ENCODE assay signal across 21 cellular contexts in the genomic region with DNA sequence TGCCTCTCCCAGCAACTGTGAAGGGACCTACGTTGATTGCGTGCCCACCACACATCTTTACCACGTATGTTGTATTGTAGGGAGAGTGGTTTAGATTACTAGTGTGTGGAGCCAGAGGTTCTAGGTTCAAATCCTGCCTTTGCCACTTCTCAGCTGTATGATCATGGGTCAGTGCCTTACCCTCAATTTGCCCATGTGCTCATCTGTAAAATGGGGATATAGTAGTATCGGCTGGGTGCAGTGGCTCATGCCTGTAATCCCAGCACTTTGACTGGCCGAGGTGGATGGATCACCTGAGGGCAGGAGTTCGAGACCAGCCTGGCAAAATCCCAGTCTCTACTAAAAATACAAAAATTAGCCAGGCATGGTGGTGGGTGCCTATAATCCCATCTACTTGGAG. TPM values are rescaled to one million over a fixed set of nuclear protein-coding genes. Genes with fewer than 3 reads are reported as not detected.
A peak's percentile ranks its signal among the peaks of the same experiment; 100 is the strongest.
DNase-seq lines count a peak whose midpoint lies in the region; ATAC-seq, FAIRE-seq and TF ChIP-seq lines count a peak whose summit lies in the region.
"Had no signal": no experiment of that assay in that cellular context is flagged by ENCODE, and none has a peak within 500 bp of the region (broad histone marks: within the 10 kb centered on the region; RNA-seq: fewer than 3 reads in every experiment).

No MANE protein-coding gene starts in this region.

- H3K27ac ChIP-seq in 22Rv1 (peak overlapping the region; percentile 50), Peyer's patch (peak overlapping the region in 3 of 4 donors; percentile 75 to 96 (median 85)), HepG2 (ENCODE audit: extremely low read length, insufficient read depth, low read length) (no peak overlapping the region), rectal smooth muscle tissue (ENCODE audit: low read depth, low read length) (no peak overlapping the region)
- H3K27ac ChIP-seq: SJCRH30 had no signal

- H3K9me3 ChIP-seq in Peyer's patch, result no peaks in the 10 kb centered on the region
- H3K9me3 ChIP-seq in HepG2 (ENCODE audit: low read length), result no peaks in the 10 kb centered on the region
- H3K9me3 ChIP-seq: BE2C, SJCRH30 had no signal

- DNase-seq in Peyer's patch, result no peak
- no peak for DNase-seq in HepG2 (ENCODE audit: low spot score)
- DNase-seq in NOMO-1 (lab: John Stamatoyannopoulos, UW; ENCODE audit: unreplicated experiment in 2 of 2), result no peak
- no peak for DNase-seq in activated CD4-positive, CD25-positive, alpha-beta regulatory T cell (lab: John Stamatoyannopoulos, UW)
- DNase-seq: BE2C; CD4-positive, alpha-beta memory T cell; NCI-H1417 treated with DMSO at 0.1 percent for 48 hours; NCI-H1930; NCI-H345; NCI-H524 treated with DMSO at 0.1 percent for 48 hours; PC-3; SJCRH30 had no signal

- POLR2A ChIA-PET in HepG2 (lab: Yijun Ruan, JAX), result no interaction called here

- 97% methylated on average over 6 of the region's 6 CpGs for WGBS in HepG2 (ENCODE audit: low lambda C conversion rate)

- TF ChIP-seq EP300 in HepG2 (IDR thresholded peaks at IDR 0.05; ENCODE audit: low read depth in 2 of 2, low read length in 2 of 2), result no peak
- TF ChIP-seq EP300 in HepG2 (CRISPR knock-in tag; IDR thresholded peaks at IDR 0.05; ENCODE audit: borderline replicate concordance), result no peak

- CTCF ChIA-PET in HepG2 (lab: Yijun Ruan, JAX; ENCODE audit: low intra/inter-chr PET ratio, low total read pairs), result no interaction called here

- no peak overlapping the region for H3K9ac ChIP-seq in HepG2 (ENCODE audit: insufficient read depth, low read depth, low read length)
- no peak overlapping the region for H3K9ac ChIP-seq in rectal smooth muscle tissue (ENCODE audit: low read length)

- no peak for TF ChIP-seq RAD21 in HepG2 (CRISPR knock-in tag; IDR thresholded peaks at IDR 0.05)

- peaks cover 0 to 21% (median 2%) of the 10 kb centered on the region in 4 donors for H3K4me1 ChIP-seq in Peyer's patch
- peaks cover 19% of the 10 kb centered on the region for H3K4me1 ChIP-seq in HepG2 (ENCODE audit: insufficient read depth, low read length)
- H3K4me1 ChIP-seq in rectal smooth muscle tissue (ENCODE audit: control insufficient read depth, insufficient read depth, low read length), result no peaks in the 10 kb centered on the region
- H3K4me1 ChIP-seq: BE2C, SJCRH30 had no signal

- FAIRE-seq in HepG2 (lab: Jason Lieb, UNC), result no peak
- FAIRE-seq: D721Med, GM12891 had no signal

- H2AFZ ChIP-seq in HepG2 (ENCODE audit: low read length), result no peak overlapping the region
- H2AFZ ChIP-seq: GM23338 had no signal

- H3K36me3 ChIP-seq in Peyer's patch (peaks cover 0 to 24% (median 0%) of the 10 kb centered on the region in 3 donors), HepG2 (replicated peaks in 1 of 2; ENCODE audit: control insufficient read depth in 1 of 2, insufficient read depth in 2 of 2, low read length in 2 of 2) (peaks cover 11 to 27% of the 10 kb centered on the region in 2 experiments; a peak in 4 of 5 replicates), rectal smooth muscle tissue (ENCODE audit: control insufficient read depth, insufficient read depth, low read length) (peaks cover 30% of the 10 kb centered on the region)
- H3K36me3 ChIP-seq: BE2C had no signal

- TF ChIP-seq CTCF in 22Rv1 (IDR thresholded peaks at IDR 0.05) (no peak), Peyer's patch (IDR thresholded peaks at IDR 0.05) (no peak), HepG2 (CRISPR knock-in tag; IDR thresholded peaks at IDR 0.05) (no peak)

- in situ Hi-C loops in HepG2 (cut with HindIII; ENCODE audit: extremely low pct_ligation_motif_present, low pct_unique_long_range_greater_than_20kb), result no loop called here

- no peaks in the 10 kb centered on the region for H3K79me2 ChIP-seq in HepG2 (ENCODE audit: insufficient read depth, low read length)

- no peak overlapping the region for H3K4me2 ChIP-seq in HepG2 (ENCODE audit: low read depth, low read length)
- H3K4me2 ChIP-seq: GM23338 had no signal

- H3K4me3 ChIP-seq in Peyer's patch (peak overlapping the region in 2 of 4 donors; percentile 40 to 56), HepG2 (replicated peaks in 1 of 3; ENCODE audit: insufficient read depth in 1 of 3, low read depth in 2 of 3, low read length in 3 of 3) (no peak overlapping the region), rectal smooth muscle tissue (ENCODE audit: low read length) (peak overlapping the region; percentile 47)
- H3K4me3 ChIP-seq: GM23338, SJCRH30 had no signal

- TF ChIP-seq POLR2A in Peyer's patch (IDR thresholded peaks at IDR 0.05), result no peak
- TF ChIP-seq POLR2A in HepG2 (IDR thresholded peaks at IDR 0.05; ENCODE audit: insufficient read depth in 1 of 2, low read depth in 2 of 2, low read length in 2 of 2), result no peak

- intact Hi-C loops in HepG2 (cut with micrococcal nuclease; ENCODE audit: unreplicated experiment), result no loop called here

- BruUV-seq in HepG2 (replicated peaks; lab: Mats Ljungman, UMichigan), result no TSS peak

- H4K20me1 ChIP-seq in HepG2 (ENCODE audit: insufficient read depth, low read length), result no peaks in the 10 kb centered on the region

- H3K27me3 ChIP-seq in Peyer's patch, result no peaks in the 10 kb centered on the region
- no peaks in the 10 kb centered on the region for H3K27me3 ChIP-seq in HepG2 (ENCODE audit: control insufficient read depth in 1 of 2, insufficient read depth in 2 of 2, low read length in 2 of 2)
- no peaks in the 10 kb centered on the region for H3K27me3 ChIP-seq in rectal smooth muscle tissue (ENCODE audit: control insufficient read depth, insufficient read depth, low read length)
- H3K27me3 ChIP-seq: BE2C, SJCRH30 had no signal

- ATAC-seq in HepG2 (no peak), HG03432 (IDR thresholded peaks at IDR 0.05; ENCODE audit: unreplicated experiment) (no peak), GM21367 (IDR thresholded peaks at IDR 0.05; ENCODE audit: unreplicated experiment) (no peak)
- ATAC-seq: GM23338 had no signal

RNA-seq across cellular contexts. Expression of a gene that starts 0.6 kb away (rescaled TPM):
- total RNA-seq in Peyer's patch (1,000 to 10,000 TPM; 1,215 to 4,170 (median 2,579) TPM), HepG2 (2016; rRNA removed; fragmentation: Illumina TruSeq; extraction: Trizol) (0.24 and 0.32 TPM in 2 replicates)
- total RNA-seq in HepG2 (2016; cell fraction: cytosol; rRNA removed; fragmentation: Illumina TruSeq; extraction: Trizol; ENCODE audit: low read depth), result not detected in 2 replicates
- total RNA-seq in HepG2 (2016; cell fraction: insoluble cytoplasmic fraction; rRNA removed; fragmentation: Illumina TruSeq; extraction: Trizol), result 0.39 TPM in 1 of 2 replicates, not detected in the other
- 0.31 TPM in 1 of 2 replicates, not detected in the other for total RNA-seq in HepG2 (2016; cell fraction: membrane; rRNA removed; fragmentation: Illumina TruSeq; extraction: Trizol)
- 0.28 and 0.41 TPM in 2 replicates for total RNA-seq in HepG2 (2016; cell fraction: nucleus; rRNA removed; fragmentation: Illumina TruSeq; extraction: Trizol)
- polyA plus RNA-seq in HepG2 (2011; rRNA removed), result 0.48 and 0.71 TPM in 2 replicates
- polyA plus RNA-seq in HepG2 (2011; cell fraction: cytosol; rRNA removed), result 0.26 and 0.30 TPM in 2 replicates
- polyA plus RNA-seq in HepG2 (2011; cell fraction: nucleus; rRNA removed), result 2.4 and 2.9 TPM in 2 replicates
- polyA plus RNA-seq in HepG2 (2012), result 0.59 and 0.87 TPM in 2 replicates
- 0.17 TPM in 1 of 2 replicates, not detected in the other for polyA plus RNA-seq in HepG2 (2016; cell fraction: cytosol; fragmentation: Illumina TruSeq; extraction: Trizol; ENCODE audit: low read depth)
- not detected in 2 replicates for polyA plus RNA-seq in HepG2 (2016; cell fraction: insoluble cytoplasmic fraction; fragmentation: Illumina TruSeq; extraction: Trizol; ENCODE audit: low read depth)
- 0.26 TPM in 1 of 2 replicates, not detected in the other for polyA plus RNA-seq in HepG2 (2016; cell fraction: membrane; fragmentation: Illumina TruSeq; extraction: Trizol; ENCODE audit: low read depth)
- polyA plus RNA-seq in HepG2 (2016; cell fraction: nucleus; fragmentation: Illumina TruSeq; extraction: Trizol; ENCODE audit: insufficient read depth, low read depth), result 2.4 TPM in 1 of 2 replicates, not detected in the other
- 0.42 and 0.68 TPM in 2 replicates for polyA minus RNA-seq in HepG2 (2011; rRNA and poly(A)+ RNA removed; ENCODE audit: low replicate concordance)
- polyA minus RNA-seq in HepG2 (2011; cell fraction: cytosol; rRNA and poly(A)+ RNA removed), result not detected in 2 replicates
- 0.90 and 3.0 TPM in 2 replicates for polyA minus RNA-seq in HepG2 (2011; cell fraction: nucleus; rRNA and poly(A)+ RNA removed)
- total RNA-seq: A172, M059J had no signal
- polyA plus RNA-seq: CD4-positive, alpha-beta memory T cell; GM23338 had no signal

RNA-seq across cellular contexts. Expression of a gene that starts 18.3 kb away (rescaled TPM):
- total RNA-seq in Peyer's patch, result 100 to 1,000 TPM; 138 to 276 (median 156) TPM
- 45.4 and 54.8 TPM in 2 replicates for total RNA-seq in HepG2 (2016; rRNA removed; fragmentation: Illumina TruSeq; extraction: Trizol)
- 17.9 and 23.1 TPM in 2 replicates for total RNA-seq in HepG2 (2016; cell fraction: cytosol; rRNA removed; fragmentation: Illumina TruSeq; extraction: Trizol; ENCODE audit: low read depth)
- 41.2 and 57.4 TPM in 2 replicates for total RNA-seq in HepG2 (2016; cell fraction: insoluble cytoplasmic fraction; rRNA removed; fragmentation: Illumina TruSeq; extraction: Trizol)
- 15.1 and 19.6 TPM in 2 replicates for total RNA-seq in HepG2 (2016; cell fraction: membrane; rRNA removed; fragmentation: Illumina TruSeq; extraction: Trizol)
- total RNA-seq in HepG2 (2016; cell fraction: nucleus; rRNA removed; fragmentation: Illumina TruSeq; extraction: Trizol), result 31.4 and 37.2 TPM in 2 replicates
- 198 and 277 TPM in 2 replicates for polyA plus RNA-seq in HepG2 (2011; rRNA removed)
- polyA plus RNA-seq in HepG2 (2011; cell fraction: cytosol; rRNA removed), result 180 and 200 TPM in 2 replicates
- 123 and 139 TPM in 2 replicates for polyA plus RNA-seq in HepG2 (2011; cell fraction: nucleus; rRNA removed)
- 231 and 273 TPM in 2 replicates for polyA plus RNA-seq in HepG2 (2012)
- polyA plus RNA-seq in HepG2 (2016; cell fraction: cytosol; fragmentation: Illumina TruSeq; extraction: Trizol; ENCODE audit: low read depth), result 49.8 and 49.9 TPM in 2 replicates
- polyA plus RNA-seq in HepG2 (2016; cell fraction: insoluble cytoplasmic fraction; fragmentation: Illumina TruSeq; extraction: Trizol; ENCODE audit: low read depth), result 244 and 262 TPM in 2 replicates
- polyA plus RNA-seq in HepG2 (2016; cell fraction: membrane; fragmentation: Illumina TruSeq; extraction: Trizol; ENCODE audit: low read depth), result 43.5 and 46.5 TPM in 2 replicates
- 142 and 151 TPM in 2 replicates for polyA plus RNA-seq in HepG2 (2016; cell fraction: nucleus; fragmentation: Illumina TruSeq; extraction: Trizol; ENCODE audit: insufficient read depth, low read depth)
- polyA minus RNA-seq in HepG2 (2011; rRNA and poly(A)+ RNA removed; ENCODE audit: low replicate concordance), result 119 and 143 TPM in 2 replicates
- polyA minus RNA-seq in HepG2 (2011; cell fraction: cytosol; rRNA and poly(A)+ RNA removed), result 74.8 and 77.1 TPM in 2 replicates
- 30.3 and 39.7 TPM in 2 replicates for polyA minus RNA-seq in HepG2 (2011; cell fraction: nucleus; rRNA and poly(A)+ RNA removed)

RNA-seq across cellular contexts. Expression of a gene that starts 24.3 kb away (rescaled TPM):
- total RNA-seq in Peyer's patch (not detected), HepG2 (2016; rRNA removed; fragmentation: Illumina TruSeq; extraction: Trizol) (0.73 and 1.7 TPM in 2 replicates)
- total RNA-seq in HepG2 (2016; cell fraction: cytosol; rRNA removed; fragmentation: Illumina TruSeq; extraction: Trizol; ENCODE audit: low read depth), result not detected in 2 replicates
- total RNA-seq in HepG2 (2016; cell fraction: insoluble cytoplasmic fraction; rRNA removed; fragmentation: Illumina TruSeq; extraction: Trizol), result 0.80 and 2.9 TPM in 2 replicates
- total RNA-seq in HepG2 (2016; cell fraction: membrane; rRNA removed; fragmentation: Illumina TruSeq; extraction: Trizol), result 0.77 TPM in 1 of 2 replicates, not detected in the other
- total RNA-seq in HepG2 (2016; cell fraction: nucleus; rRNA removed; fragmentation: Illumina TruSeq; extraction: Trizol), result not detected in 2 replicates
- polyA plus RNA-seq in HepG2 (2011; rRNA removed), result 2.1 and 4.0 TPM in 2 replicates
- 4.6 and 7.7 TPM in 2 replicates for polyA plus RNA-seq in HepG2 (2011; cell fraction: cytosol; rRNA removed)
- 2.3 and 3.2 TPM in 2 replicates for polyA plus RNA-seq in HepG2 (2011; cell fraction: nucleus; rRNA removed)
- 1.6 and 3.8 TPM in 2 replicates for polyA plus RNA-seq in HepG2 (2012)
- 0.27 and 0.35 TPM in 2 replicates for polyA plus RNA-seq in HepG2 (2016; cell fraction: cytosol; fragmentation: Illumina TruSeq; extraction: Trizol; ENCODE audit: low read depth)
- 1.1 and 1.9 TPM in 2 replicates for polyA plus RNA-seq in HepG2 (2016; cell fraction: insoluble cytoplasmic fraction; fragmentation: Illumina TruSeq; extraction: Trizol; ENCODE audit: low read depth)
- polyA plus RNA-seq in HepG2 (2016; cell fraction: membrane; fragmentation: Illumina TruSeq; extraction: Trizol; ENCODE audit: low read depth), result 0.50 TPM in 1 of 2 replicates, not detected in the other
- 2.2 TPM in 1 of 2 replicates, not detected in the other for polyA plus RNA-seq in HepG2 (2016; cell fraction: nucleus; fragmentation: Illumina TruSeq; extraction: Trizol; ENCODE audit: insufficient read depth, low read depth)
- 0.37 TPM in 1 of 2 replicates, not detected in the other for polyA minus RNA-seq in HepG2 (2011; rRNA and poly(A)+ RNA removed; ENCODE audit: low replicate concordance)
- 2.1 TPM in 1 of 2 replicates, not detected in the other for polyA minus RNA-seq in HepG2 (2011; cell fraction: cytosol; rRNA and poly(A)+ RNA removed)
- not detected in 2 replicates for polyA minus RNA-seq in HepG2 (2011; cell fraction: nucleus; rRNA and poly(A)+ RNA removed)
- total RNA-seq: A172; CD4-positive, alpha-beta memory T cell; M059J; PC-3; SJCRH30 had no signal
- polyA plus RNA-seq: CD4-positive, alpha-beta memory T cell had no signal

RNA-seq across cellular contexts. Expression of a gene that starts 36.5 kb away (rescaled TPM):
- total RNA-seq in Peyer's patch, result 100 to 1,000 TPM; 149 to 229 (median 186) TPM
- total RNA-seq in HepG2 (2016; rRNA removed; fragmentation: Illumina TruSeq; extraction: Trizol), result 270 and 278 TPM in 2 replicates
- total RNA-seq in HepG2 (2016; cell fraction: cytosol; rRNA removed; fragmentation: Illumina TruSeq; extraction: Trizol; ENCODE audit: low read depth), result 44.9 and 50.3 TPM in 2 replicates
- 247 and 303 TPM in 2 replicates for total RNA-seq in HepG2 (2016; cell fraction: insoluble cytoplasmic fraction; rRNA removed; fragmentation: Illumina TruSeq; extraction: Trizol)
- total RNA-seq in HepG2 (2016; cell fraction: membrane; rRNA removed; fragmentation: Illumina TruSeq; extraction: Trizol), result 97.2 and 106 TPM in 2 replicates
- 191 and 201 TPM in 2 replicates for total RNA-seq in HepG2 (2016; cell fraction: nucleus; rRNA removed; fragmentation: Illumina TruSeq; extraction: Trizol)
- polyA plus RNA-seq in HepG2 (2011; rRNA removed), result 148 and 156 TPM in 2 replicates
- 89.9 and 92.3 TPM in 2 replicates for polyA plus RNA-seq in HepG2 (2011; cell fraction: cytosol; rRNA removed)
- 184 and 197 TPM in 2 replicates for polyA plus RNA-seq in HepG2 (2011; cell fraction: nucleus; rRNA removed)
- 166 and 314 TPM in 2 replicates for polyA plus RNA-seq in HepG2 (2012)
- polyA plus RNA-seq in HepG2 (2016; cell fraction: cytosol; fragmentation: Illumina TruSeq; extraction: Trizol; ENCODE audit: low read depth), result 36.1 and 37.5 TPM in 2 replicates
- 257 and 357 TPM in 2 replicates for polyA plus RNA-seq in HepG2 (2016; cell fraction: insoluble cytoplasmic fraction; fragmentation: Illumina TruSeq; extraction: Trizol; ENCODE audit: low read depth)
- 76.7 and 82.5 TPM in 2 replicates for polyA plus RNA-seq in HepG2 (2016; cell fraction: membrane; fragmentation: Illumina TruSeq; extraction: Trizol; ENCODE audit: low read depth)
- 372 and 405 TPM in 2 replicates for polyA plus RNA-seq in HepG2 (2016; cell fraction: nucleus; fragmentation: Illumina TruSeq; extraction: Trizol; ENCODE audit: insufficient read depth, low read depth)
- 218 and 315 TPM in 2 replicates for polyA minus RNA-seq in HepG2 (2011; rRNA and poly(A)+ RNA removed; ENCODE audit: low replicate concordance)
- polyA minus RNA-seq in HepG2 (2011; cell fraction: cytosol; rRNA and poly(A)+ RNA removed), result 121 and 131 TPM in 2 replicates
- 131 and 151 TPM in 2 replicates for polyA minus RNA-seq in HepG2 (2011; cell fraction: nucleus; rRNA and poly(A)+ RNA removed)

RNA-seq across cellular contexts. Expression of a gene that starts 40.0 kb away (rescaled TPM):
- total RNA-seq in Peyer's patch (not detected), HepG2 (2016; rRNA removed; fragmentation: Illumina TruSeq; extraction: Trizol) (not detected in 2 replicates)
- not detected in 2 replicates for total RNA-seq in HepG2 (2016; cell fraction: cytosol; rRNA removed; fragmentation: Illumina TruSeq; extraction: Trizol; ENCODE audit: low read depth)
- total RNA-seq in HepG2 (2016; cell fraction: insoluble cytoplasmic fraction; rRNA removed; fragmentation: Illumina TruSeq; extraction: Trizol), result not detected in 2 replicates
- 0.93 TPM in 1 of 2 replicates, not detected in the other for total RNA-seq in HepG2 (2016; cell fraction: membrane; rRNA removed; fragmentation: Illumina TruSeq; extraction: Trizol)
- total RNA-seq in HepG2 (2016; cell fraction: nucleus; rRNA removed; fragmentation: Illumina TruSeq; extraction: Trizol), result not detected in 2 replicates
- polyA plus RNA-seq in HepG2 (2011; rRNA removed), result 0.73 and 0.85 TPM in 2 replicates
- polyA plus RNA-seq in HepG2 (2011; cell fraction: cytosol; rRNA removed), result 1.6 and 1.9 TPM in 2 replicates
- 1.7 and 2.4 TPM in 2 replicates for polyA plus RNA-seq in HepG2 (2011; cell fraction: nucleus; rRNA removed)
- 0.35 TPM in 1 of 2 replicates, not detected in the other for polyA plus RNA-seq in HepG2 (2012)
- not detected in 2 replicates for polyA plus RNA-seq in HepG2 (2016; cell fraction: cytosol; fragmentation: Illumina TruSeq; extraction: Trizol; ENCODE audit: low read depth)
- not detected in 2 replicates for polyA plus RNA-seq in HepG2 (2016; cell fraction: insoluble cytoplasmic fraction; fragmentation: Illumina TruSeq; extraction: Trizol; ENCODE audit: low read depth)
- polyA plus RNA-seq in HepG2 (2016; cell fraction: membrane; fragmentation: Illumina TruSeq; extraction: Trizol; ENCODE audit: low read depth), result 0.63 TPM in 1 of 2 replicates, not detected in the other
- polyA plus RNA-seq in HepG2 (2016; cell fraction: nucleus; fragmentation: Illumina TruSeq; extraction: Trizol; ENCODE audit: insufficient read depth, low read depth), result not detected in 2 replicates
- polyA minus RNA-seq in HepG2 (2011; rRNA and poly(A)+ RNA removed; ENCODE audit: low replicate concordance), result 0.58 TPM in 1 of 2 replicates, not detected in the other
- not detected in 2 replicates for polyA minus RNA-seq in HepG2 (2011; cell fraction: cytosol; rRNA and poly(A)+ RNA removed)
- polyA minus RNA-seq in HepG2 (2011; cell fraction: nucleus; rRNA and poly(A)+ RNA removed), result 0.99 TPM in 1 of 2 replicates, not detected in the other
- total RNA-seq: A172; CD4-positive, alpha-beta memory T cell; GM23338; M059J; PC-3 had no signal
- polyA plus RNA-seq: CD4-positive, alpha-beta memory T cell had no signal

Comparison
In these comparisons a context has a peak if more than half of its experiments do, and no peak if none do; other contexts are left out.
1. H3K27ac ChIP-seq: peak in 22Rv1 (single experiment) and Peyer's patch (3 of 4); none in HepG2 (single experiment) and rectal smooth muscle tissue (single experiment).
2. RNA of a gene that starts 0.6 kb away (total RNA-seq): 1,215 to 4,170 TPM in Peyer's patch; 0.24 to 0.41 TPM in HepG2; every median in the first group is over 100 times any median in the second.